Comparison of ENCODE assay signal across 8 cellular contexts in genomic region chr3:158105710-158106438, GRCh38. TPM values are rescaled to one million over a fixed set of nuclear protein-coding genes. Genes with fewer than 3 reads are reported as not detected.
DNase-seq lines count a peak whose midpoint lies in the region; ATAC-seq and TF ChIP-seq lines count a peak whose summit lies in the region.

SHOX2 (minus strand) TSS chr3:158106420; CDS start chr3:158106024, 396 bp downstream.

- no peaks in the 10 kb centered on the region for H4K20me1 ChIP-seq in Karpas-422 (ENCODE audit: insufficient read depth, low read depth, low read length)

- H2AFZ ChIP-seq in Karpas-422 (ENCODE audit: low read length): peak within 1 kb of the TSS; percentile 65

- H3K9me2 ChIP-seq in Karpas-422 (replicated peaks; ENCODE audit: insufficient read depth, low read length): no peaks in the 10 kb centered on the region

- H3K27me3 ChIP-seq in Karpas-422 (ENCODE audit: low read length) (no peaks in the 10 kb centered on the region), psoas muscle (ENCODE audit: insufficient read depth in 3 of 3, low read length in 2 of 3) (peaks cover 13 to 83% (median 45%) of the 10 kb centered on the region in 3 donors)

- H3K79me2 ChIP-seq in Karpas-422 (ENCODE audit: low read length): peaks cover 35% of the 10 kb centered on the region

- H3K4me2 ChIP-seq in Karpas-422 (ENCODE audit: low read depth, low read length, poor library complexity, severe bottlenecking): peak within 1 kb of the TSS; percentile 95

- H3K4me1 ChIP-seq in Karpas-422 (ENCODE audit: low read length) (peaks cover 26% of the 10 kb centered on the region), psoas muscle (peaks cover 11% of the 10 kb centered on the region)

- H3K4me3 ChIP-seq in Karpas-422 (ENCODE audit: low read length) (peak within 1 kb of the TSS; percentile 93), foreskin fibroblast (ENCODE audit: low read depth in 1 of 2, low read length in 2 of 2) (peak within 1 kb of the TSS; percentile 57 to 92), psoas muscle (peak within 1 kb of the TSS; percentile 60)

- ATAC-seq in psoas muscle: peak in 1 of 4 donors; percentile 18
- no peak for ATAC-seq in HG03139 (IDR thresholded peaks at IDR 0.05; ENCODE audit: unreplicated experiment)
- ATAC-seq in GM21526 (IDR thresholded peaks at IDR 0.05; ENCODE audit: low FRiP score, unreplicated experiment): no peak

- H3K36me3 ChIP-seq in Karpas-422 (ENCODE audit: insufficient read depth, low read length) (no peaks in the 10 kb centered on the region), psoas muscle (ENCODE audit: insufficient read depth in 1 of 2, low read depth in 1 of 2) (no peaks in the 10 kb centered on the region)

- DNase-seq in DMS 273 (lab: John Stamatoyannopoulos, UW; ENCODE audit: unreplicated experiment): peak; percentile 78
- DNase-seq in DMS 273 treated with DMSO at 0.1 percent for 48 hours (lab: John Stamatoyannopoulos, UW): no peak
- peak; percentile 77 for DNase-seq in Karpas-422
- DNase-seq in activated CD4-positive, alpha-beta T cell treated with anti-CD3 and anti-CD28 coated beads, Interleukin-2, amount 50 U/mL, for 1 hour: peak; percentile 8
- peak; percentile 71 to 89 for DNase-seq in foreskin fibroblast
- peak; percentile 29 to 69 for DNase-seq in psoas muscle

- intact Hi-C loops in psoas muscle (cut with DNase I): loop anchor here in 1 of 2 donors (10.0 kb wide), 1 partner anchor 491 kb away; no protein-coding TSS in a partner anchor

- H3K27ac ChIP-seq in Karpas-422 (ENCODE audit: low read length) (peak within 1 kb of the TSS; percentile 72), psoas muscle (no peak within 1 kb of the TSS)

- TF ChIP-seq CTCF in foreskin fibroblast (IDR thresholded peaks at IDR 0.05; ENCODE audit: low read depth, low read length) (no peak), psoas muscle (IDR thresholded peaks at IDR 0.05) (no peak)

- 1 to 2% (median 1%) methylated on average over 27 to 54 of the region's 54 CpGs for WGBS in psoas muscle, 3 donors

- H3K9me3 ChIP-seq in Karpas-422 (ENCODE audit: low read length) (no peaks in the 10 kb centered on the region), psoas muscle (no peaks in the 10 kb centered on the region)

- H3K9ac ChIP-seq in Karpas-422 (ENCODE audit: low read length): peak within 1 kb of the TSS; percentile 87

RNA-seq across cellular contexts. Expression of gene SHOX2, which starts in this region (rescaled TPM):
- total RNA-seq in Karpas-422 (2014; rRNA removed; shearing (Covaris generic); ENCODE audit: low replicate concordance): 7.7 and 11.7 TPM in 2 replicates
- under 1 TPM in 3 of 4 donors, not detected in 1; 0.13 to 0.24 (median 0.20) TPM for total RNA-seq in psoas muscle
- polyA plus RNA-seq in psoas muscle: under 1 TPM; 0.22 to 0.34 (median 0.30) TPM

Comparison
In these comparisons a context has a peak if more than half of its experiments do, and no peak if none do; other contexts are left out.
1. Peak in DNase-seq and H3K4me3 ChIP-seq in psoas muscle; RNA of the gene not detected or under 1 TPM.